1 cellular context compared by ENCODE assay signal in genomic region chr2:26848336-26849055, GRCh38.
TF ChIP-seq lines count a peak whose summit lies in the region.

No MANE protein-coding gene starts in this region.

TF ChIP-seq in IMR-90, 13 proteins besides CTCF, POLR2A, EP300 and RAD21:
- no peak for TF ChIP-seq RFX5 (IDR thresholded peaks at IDR 0.05; ENCODE audit: low read depth, low read length)
- no peak for TF ChIP-seq NFE2L2 (IDR thresholded peaks at IDR 0.05; ENCODE audit: low read depth, low read length)
- TF ChIP-seq, protein P1, sequence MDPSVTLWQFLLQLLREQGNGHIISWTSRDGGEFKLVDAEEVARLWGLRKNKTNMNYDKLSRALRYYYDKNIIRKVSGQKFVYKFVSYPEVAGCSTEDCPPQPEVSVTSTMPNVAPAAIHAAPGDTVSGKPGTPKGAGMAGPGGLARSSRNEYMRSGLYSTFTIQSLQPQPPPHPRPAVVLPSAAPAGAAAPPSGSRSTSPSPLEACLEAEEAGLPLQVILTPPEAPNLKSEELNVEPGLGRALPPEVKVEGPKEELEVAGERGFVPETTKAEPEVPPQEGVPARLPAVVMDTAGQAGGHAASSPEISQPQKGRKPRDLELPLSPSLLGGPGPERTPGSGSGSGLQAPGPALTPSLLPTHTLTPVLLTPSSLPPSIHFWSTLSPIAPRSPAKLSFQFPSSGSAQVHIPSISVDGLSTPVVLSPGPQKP (IDR thresholded peaks at IDR 0.05; ENCODE audit: borderline replicate concordance, low read depth, low read length), result no peak
TF ChIP-seq in IMR-90: peak in this region for 0.
